8 cellular contexts compared by ENCODE assay signal in the genomic region with DNA sequence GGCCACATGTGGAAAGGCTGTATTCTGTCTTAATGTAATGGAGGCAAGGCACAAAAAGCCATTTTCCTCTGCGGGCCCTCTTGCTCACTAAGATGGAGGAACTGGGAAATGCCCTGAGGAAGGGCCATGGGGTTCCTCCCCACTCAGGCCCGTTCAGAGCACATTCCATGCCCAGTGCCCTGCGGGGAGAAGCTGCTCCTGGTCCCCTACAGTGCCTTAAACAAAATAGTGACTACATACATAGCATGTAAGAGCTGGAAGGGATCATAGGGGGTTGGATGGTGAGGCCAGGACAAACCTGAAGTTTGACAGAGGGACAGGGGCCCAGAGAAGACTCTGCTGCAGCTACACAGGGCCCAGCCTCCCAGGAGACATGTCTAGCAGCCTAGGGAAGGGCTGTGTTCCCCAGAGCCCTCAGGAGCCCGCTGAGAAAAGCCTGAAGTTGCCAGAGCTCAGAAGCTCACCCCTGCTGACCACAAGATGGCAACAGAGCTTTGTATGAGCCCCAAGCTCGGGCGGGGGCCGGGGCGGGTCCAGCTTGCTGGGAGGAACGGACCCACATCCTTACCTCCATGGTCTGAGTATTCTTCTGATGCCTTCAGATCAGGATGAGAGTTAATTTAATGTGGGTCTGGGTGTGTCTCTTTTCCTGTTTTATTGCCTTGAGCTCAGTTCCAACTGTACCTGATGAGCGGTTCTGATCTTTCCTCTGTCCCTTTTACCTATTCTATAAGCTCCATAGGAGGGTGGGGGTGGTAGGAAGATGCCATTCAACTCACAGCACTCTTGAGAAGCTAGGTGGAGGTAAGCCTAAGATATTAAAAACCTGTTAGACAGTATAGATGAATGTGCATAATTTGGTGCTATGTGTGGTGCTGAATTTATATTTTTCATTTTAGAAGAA.
A peak's percentile ranks its signal among the peaks of the same experiment; 100 is the strongest.
DNase-seq lines count a peak whose midpoint lies in the region; ATAC-seq, FAIRE-seq and TF ChIP-seq lines count a peak whose summit lies in the region.

No MANE protein-coding gene starts in this region.

- H3K36me3 Mint-ChIP-seq in activated CD8-positive, alpha-beta T cell treated with anti-CD3 and anti-CD28 coated beads, Interleukin-2, amount 10 ng/mL, durations not matched to agents 7 days and 5 days (ENCODE audit: low read depth) = no peaks in the 10 kb centered on the region

- H3K27me3 Mint-ChIP-seq in activated CD8-positive, alpha-beta T cell treated with anti-CD3 and anti-CD28 coated beads, Interleukin-2, amount 10 ng/mL, durations not matched to agents 7 days and 5 days (ENCODE audit: low read depth) = peaks cover 8% of the 10 kb centered on the region

- CTCF ChIA-PET in activated CD8-positive, alpha-beta T cell treated with anti-CD3 and anti-CD28 coated beads, Interleukin-2, amount 10 ng/mL, durations not matched to agents 7 days and 5 days (lab: Charles Lee) = interaction anchor here (0.6 to 3.4 kb wide), 31 partner anchors 16 to 1301 kb away, joined by 3 to 21 read pairs (median 3); no protein-coding TSS in a partner anchor

- H3K9ac ChIP-seq in colonic mucosa (ENCODE audit: low read depth in 2 of 2, low read length in 2 of 2) = peak overlapping the region in 1 of 2 donors; percentile 7

- TF ChIP-seq CTCF in GM12875 (IDR thresholded peaks at IDR 0.05; ENCODE audit: borderline replicate concordance, insufficient read depth, low read depth, low read length) (0 out of 2 replicates have a peak, but pooled peaks have one; percentile 35), retinal pigment epithelial cell (conservative IDR thresholded peaks at IDR 0.05; ENCODE audit: low read depth, low read length) (peak; percentile 75), colonic mucosa (IDR thresholded peaks at IDR 0.05) (no peak)

- peaks cover 4% of the 10 kb centered on the region for H3K4me1 ChIP-seq in colonic mucosa

- no peak overlapping the region for H3K4me3 ChIP-seq in GM12875 (ENCODE audit: low read depth, low read length)
- H3K4me3 ChIP-seq in retinal pigment epithelial cell (ENCODE audit: low read length) = no peak overlapping the region
- H3K4me3 ChIP-seq in colonic mucosa = no peak overlapping the region

- H3K27ac Mint-ChIP-seq in activated CD8-positive, alpha-beta T cell treated with anti-CD3 and anti-CD28 coated beads, Interleukin-2, amount 10 ng/mL, durations not matched to agents 7 days and 5 days = no peak overlapping the region

- ATAC-seq in activated CD8-positive, alpha-beta T cell treated with anti-CD3 and anti-CD28 coated beads, Interleukin-2, amount 10 ng/mL, durations not matched to agents 7 days and 5 days = peak; percentile 67

- no peaks in the 10 kb centered on the region for H3K27me3 ChIP-seq in colonic mucosa

- no peaks in the 10 kb centered on the region for H3K36me3 ChIP-seq in colonic mucosa

- H3K9me3 ChIP-seq in colonic mucosa = no peaks in the 10 kb centered on the region

- intact Hi-C loops in colonic mucosa (cut with DNase I) = no loop called here

- no peak overlapping the region for H3K27ac ChIP-seq in colonic mucosa

- POLR2A ChIA-PET in activated CD8-positive, alpha-beta T cell treated with anti-CD3 and anti-CD28 coated beads, Interleukin-2, amount 10 ng/mL, durations not matched to agents 7 days and 5 days (lab: Charles Lee) = interaction anchor here (0.6 kb wide), 1 partner anchor 243 kb away, joined by 3 read pairs; the partner anchor contains the start of gene CDC5L

- no peaks in the 10 kb centered on the region for H3K9me3 Mint-ChIP-seq in activated CD8-positive, alpha-beta T cell treated with anti-CD3 and anti-CD28 coated beads, Interleukin-2, amount 10 ng/mL, durations not matched to agents 7 days and 5 days (ENCODE audit: insufficient read depth)

- no peak for FAIRE-seq in frontal cortex (lab: Jason Lieb, UNC)

- H3K4me1 Mint-ChIP-seq in activated CD8-positive, alpha-beta T cell treated with anti-CD3 and anti-CD28 coated beads, Interleukin-2, amount 10 ng/mL, durations not matched to agents 7 days and 5 days (ENCODE audit: low read depth) = peaks cover 7% of the 10 kb centered on the region

- peak; percentile 77 for DNase-seq in AG08395 (ENCODE audit: low spot score)
- peak; percentile 23 for DNase-seq in NCI-H460 (ENCODE audit: extremely low read depth, low read depth)
- peak; percentile 40 for DNase-seq in activated CD8-positive, alpha-beta T cell treated with anti-CD3 and anti-CD28 coated beads, Interleukin-2, amount 10 ng/mL, durations not matched to agents 7 days and 5 days
- DNase-seq in frontal cortex (ENCODE audit: low spot score in 2 of 2) = peak; percentile 19 to 56
- DNase-seq in retinal pigment epithelial cell (ENCODE audit: low read depth) = no peak
- DNase-seq in colonic mucosa = no peak
- no peak for DNase-seq in activated gamma-delta T cell (lab: John Stamatoyannopoulos, UW)

- H3K4me3 Mint-ChIP-seq in activated CD8-positive, alpha-beta T cell treated with anti-CD3 and anti-CD28 coated beads, Interleukin-2, amount 10 ng/mL, durations not matched to agents 7 days and 5 days = no peak overlapping the region

Comparison
In these comparisons a context has a peak if more than half of its experiments do, and no peak if none do; other contexts are left out.
1. DNase-seq: peak in AG08395 (single experiment), NCI-H460 (single experiment), activated CD8-positive, alpha-beta T cell treated with anti-CD3 and anti-CD28 coated beads, Interleukin-2, amount 10 ng/mL, durations not matched to agents 7 days and 5 days (single experiment) and frontal cortex (2 of 2); none in retinal pigment epithelial cell (single experiment), colonic mucosa (single experiment) and activated gamma-delta T cell (single experiment).